ENCODE assay signal across 11 cellular contexts in genomic region chr4:152458801-152459302, GRCh38.
DNase-seq lines count a peak whose midpoint lies in the region; ATAC-seq and TF ChIP-seq lines count a peak whose summit lies in the region.
"Had no signal": no experiment of that assay in that cellular context is flagged by ENCODE, and none has a peak within 500 bp of the region (broad histone marks: within the 10 kb centered on the region; RNA-seq: fewer than 3 reads in every experiment).

No MANE protein-coding gene starts in this region.

- H3K9ac ChIP-seq in BLaER1 treated with 17β-estradiol and CSF1 and Interleukin-3, amounts not matched to agents 10 nM and 100 nM = peak overlapping the region in 9 of 11 experiments; percentile 8 to 60 (median 46); a peak in 12 of 22 replicates

- ATAC-seq in GM19351 (IDR thresholded peaks at IDR 0.05; ENCODE audit: unreplicated experiment) = peak; percentile 49
- ATAC-seq in effector memory CD8-positive, alpha-beta T cell (replicated peaks) = peak; percentile 79

- no peak for TF ChIP-seq CTCF in testis (IDR thresholded peaks at IDR 0.05)

- H3K4me3 ChIP-seq in BLaER1 treated with 17β-estradiol and CSF1 and Interleukin-3, amounts not matched to agents 10 nM and 100 nM = no peak overlapping the region
- H3K4me3 ChIP-seq in testis = no peak overlapping the region

- H3K9me3 ChIP-seq in BLaER1 treated with 17β-estradiol and CSF1 and Interleukin-3, amounts not matched to agents 10 nM and 100 nM (replicated peaks in 1 of 11) = peaks cover 0 to 3% (median 0%) of the 10 kb centered on the region in 11 experiments; a peak in 2 of 22 replicates
- H3K9me3 ChIP-seq in testis = no peaks in the 10 kb centered on the region

- peak overlapping the region; percentile 53 to 92 (median 74) for H3K4me2 ChIP-seq in BLaER1 treated with 17β-estradiol and CSF1 and Interleukin-3, amounts not matched to agents 10 nM and 100 nM

- peaks cover 13% of the 10 kb centered on the region for H3K36me3 Mint-ChIP-seq in effector memory CD8-positive, alpha-beta T cell (ENCODE audit: insufficient read depth)

- H3K9me3 Mint-ChIP-seq in effector memory CD8-positive, alpha-beta T cell = no peaks in the 10 kb centered on the region

- DNase-seq in Kasumi-1 (lab: John Stamatoyannopoulos, UW) (peak; percentile 43 to 49), NCI-H1092 (lab: John Stamatoyannopoulos, UW) (no peak), GDM1 (lab: John Stamatoyannopoulos, UW) (no peak), testis (no peak)
- peak; percentile 5 to 22 (median 7) for DNase-seq in effector memory CD8-positive, alpha-beta T cell
- no peak for DNase-seq in central memory CD4-positive, alpha-beta T cell
- DNase-seq: DMS153, HCEC 1CT, NCI-H2107 had no signal

- H3K27ac ChIP-seq in BLaER1 treated with 17β-estradiol and CSF1 and Interleukin-3, amounts not matched to agents 10 nM and 100 nM = peak overlapping the region; percentile 42 to 97 (median 93); a peak in 21 of 22 replicates
- H3K27ac ChIP-seq in testis = no peak overlapping the region

- H3K4me1 ChIP-seq in BLaER1 treated with 17β-estradiol and CSF1 and Interleukin-3, amounts not matched to agents 10 nM and 100 nM = peaks cover 62 to 82% (median 70%) of the 10 kb centered on the region in 10 experiments
- no peaks in the 10 kb centered on the region for H3K4me1 ChIP-seq in testis

- intact Hi-C loops in testis (cut with DNase I; ENCODE audit: low total_unique reads) = no loop called here

- H3K4me1 Mint-ChIP-seq in effector memory CD8-positive, alpha-beta T cell (ENCODE audit: low read depth in 2 of 2) = peaks cover 45 to 72% of the 10 kb centered on the region in 2 donors

- H3K27me3 Mint-ChIP-seq in effector memory CD8-positive, alpha-beta T cell = no peaks in the 10 kb centered on the region

- 0 out of 22 replicates have a peak, but pooled peaks cover 0 to 5% (median 0%) of the 10 kb centered on the region in 11 experiments for H3K36me3 ChIP-seq in BLaER1 treated with 17β-estradiol and CSF1 and Interleukin-3, amounts not matched to agents 10 nM and 100 nM
- H3K36me3 ChIP-seq in testis (ENCODE audit: low read depth, missing control alignments) = no peaks in the 10 kb centered on the region

- peaks cover 0 to 10% (median 0%) of the 10 kb centered on the region in 11 experiments; a peak in 7 of 22 replicates for H4K20me1 ChIP-seq in BLaER1 treated with 17β-estradiol and CSF1 and Interleukin-3, amounts not matched to agents 10 nM and 100 nM

- H3K27ac Mint-ChIP-seq in effector memory CD8-positive, alpha-beta T cell = peak overlapping the region; percentile 88 to 91

- 88 to 100% methylated on average over 1 of the region's 1 CpG for WGBS in testis, 2 donors

- peak overlapping the region; percentile 55 to 61 for H3K4me3 Mint-ChIP-seq in effector memory CD8-positive, alpha-beta T cell

- TF ChIP-seq POLR2A in testis (IDR thresholded peaks at IDR 0.05) = no peak

- no peaks in the 10 kb centered on the region for H3K27me3 ChIP-seq in BLaER1 treated with 17β-estradiol and CSF1 and Interleukin-3, amounts not matched to agents 10 nM and 100 nM
- H3K27me3 ChIP-seq in testis = no peaks in the 10 kb centered on the region

Comparison
In these comparisons a context has a peak if more than half of its experiments do, and no peak if none do; other contexts are left out.
1. H3K27ac ChIP-seq: peak in BLaER1 treated with 17β-estradiol and CSF1 and Interleukin-3, amounts not matched to agents 10 nM and 100 nM (11 of 11); none in testis (0 of 2).
2. DNase-seq: peak in Kasumi-1 (2 of 2) and effector memory CD8-positive, alpha-beta T cell (3 of 3); none in NCI-H1092 (single experiment), central memory CD4-positive, alpha-beta T cell (single experiment), GDM1 (single experiment) and testis (single experiment).